Comparison of ENCODE assay signal across 8 cellular contexts in the genomic region with DNA sequence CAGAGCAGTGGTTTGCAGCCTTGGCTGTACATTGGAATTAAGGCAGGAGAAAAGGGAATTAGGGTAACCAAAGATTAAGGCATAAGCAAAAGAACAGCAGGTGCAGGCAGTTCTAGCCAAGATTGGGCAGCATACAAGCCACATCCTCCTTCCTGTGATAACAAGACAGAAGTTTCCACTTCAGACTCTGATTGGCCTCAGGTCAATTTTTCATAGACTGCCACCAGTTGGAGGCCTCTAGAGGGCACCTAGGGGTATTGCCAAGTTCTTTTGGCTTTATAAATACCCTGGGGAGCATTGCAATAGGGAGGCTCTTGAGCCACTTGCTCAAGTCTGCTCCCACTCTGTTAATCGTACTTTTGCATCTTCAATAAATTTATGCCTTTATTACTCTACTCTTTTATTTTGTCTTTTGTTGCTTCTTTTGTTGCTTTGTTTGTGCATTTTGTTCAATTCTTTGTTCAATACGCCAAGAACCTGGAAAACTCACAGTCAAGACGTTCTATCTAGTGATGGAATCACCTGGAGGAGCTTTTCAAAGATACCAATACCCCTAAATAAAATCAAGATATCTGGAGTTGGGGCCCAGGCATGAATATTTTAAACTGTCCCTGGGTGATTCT.
DNase-seq lines count a peak whose midpoint lies in the region; ATAC-seq and TF ChIP-seq lines count a peak whose summit lies in the region.

No MANE protein-coding gene starts in this region.

- ATAC-seq in HG02973 (IDR thresholded peaks at IDR 0.05; ENCODE audit: unreplicated experiment) = peak; percentile 91

- H3K4me3 ChIP-seq in fibroblast of pulmonary artery (replicated peaks; ENCODE audit: low read depth, low read length) = no peak overlapping the region

- peak; percentile 12 for TF ChIP-seq CTCF in fibroblast of pulmonary artery (IDR thresholded peaks at IDR 0.05; ENCODE audit: low read length, missing control alignments)

- DNase-seq in NCI-H526 (lab: John Stamatoyannopoulos, UW) (peak; percentile 60 to 82), NCI-H526 treated with DMSO at 0.1 percent for 48 hours (lab: John Stamatoyannopoulos, UW) (no peak), NOMO-1 (lab: John Stamatoyannopoulos, UW; ENCODE audit: unreplicated experiment in 2 of 2) (peak; percentile 41 to 58), fibroblast of pulmonary artery (ENCODE audit: low read depth) (no peak), hepatic stellate cell (ENCODE audit: low spot score) (no peak)
- DNase-seq in activated CD8-positive, alpha-beta memory T cell treated with anti-CD3 and anti-CD28 coated beads, Interleukin-2, amount 50 U/mL, for 1 hour (ENCODE audit: extremely low read depth) = peak; percentile 10
- DNase-seq in stimulated activated CD4-positive, alpha-beta T cell treated with anti-CD3 and anti-CD28 coated beads, Interleukin-15, amount 100 ng/mL, for 24 hours = peak; percentile 71

Comparison
In these comparisons a context has a peak if more than half of its experiments do, and no peak if none do; other contexts are left out.
1. DNase-seq: peak in NCI-H526 (2 of 2), NOMO-1 (2 of 2), activated CD8-positive, alpha-beta memory T cell treated with anti-CD3 and anti-CD28 coated beads, Interleukin-2, amount 50 U/mL, for 1 hour (single experiment) and stimulated activated CD4-positive, alpha-beta T cell treated with anti-CD3 and anti-CD28 coated beads, Interleukin-15, amount 100 ng/mL, for 24 hours (single experiment); none in NCI-H526 treated with DMSO at 0.1 percent for 48 hours (single experiment), fibroblast of pulmonary artery (single experiment) and hepatic stellate cell (single experiment).